In the genomic region with DNA sequence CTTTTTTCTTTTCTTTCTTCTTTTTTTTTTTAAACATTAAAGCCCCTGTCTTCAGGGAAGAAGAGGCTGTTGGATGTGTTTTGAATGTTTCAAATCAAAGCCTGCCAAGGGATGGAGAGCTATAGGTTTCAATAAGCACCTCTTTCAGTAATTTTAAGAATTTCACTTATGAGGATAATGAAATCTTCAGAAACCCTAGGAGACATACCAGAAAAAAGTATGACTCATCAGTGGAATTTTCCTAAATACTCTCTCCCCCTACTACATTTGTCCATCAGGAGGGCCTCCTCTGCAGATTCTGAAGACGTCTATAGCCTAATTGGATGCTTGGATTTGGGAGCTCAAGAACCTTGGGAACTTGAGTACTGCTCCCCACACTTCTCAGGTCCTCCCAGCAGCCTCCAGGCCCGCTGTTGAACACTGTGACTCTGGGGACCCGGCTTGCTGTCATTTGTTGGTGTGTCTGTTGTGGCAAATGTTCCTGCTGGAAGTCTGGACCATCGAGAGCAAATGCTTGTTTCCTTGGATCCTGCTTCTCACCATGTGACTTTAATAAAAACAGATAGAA, we compare ENCODE assay signal across 14 cellular contexts.
DNase-seq lines count a peak whose midpoint lies in the region; TF ChIP-seq lines count a peak whose summit lies in the region.
"Had no signal": no experiment of that assay in that cellular context is flagged by ENCODE, and none has a peak within 500 bp of the region (broad histone marks: within the 10 kb centered on the region; RNA-seq: fewer than 3 reads in every experiment).

No MANE protein-coding gene starts in this region.

- CTCF ChIA-PET in SK-N-SH (lab: Yijun Ruan, JAX) = no interaction called here

- WGBS in GM23248 (ENCODE audit: low coverage in 1 of 2, low lambda C conversion rate in 2 of 2, missing lambda C conversion rate in 2 of 2), 2 experiments = 8 to 11% methylated on average over 4 of the region's 4 CpGs
- WGBS in SK-N-SH (ENCODE audit: low lambda C conversion rate) = 4% methylated on average over 4 of the region's 4 CpGs

- peaks cover 23% of the 10 kb centered on the region for H3K4me1 ChIP-seq in GM23248 (ENCODE audit: insufficient read depth)
- H3K4me1 ChIP-seq in SK-N-SH (ENCODE audit: control insufficient read depth in 1 of 2, insufficient read depth in 2 of 2, low read depth in 1 of 2, low read length in 1 of 2) = peaks cover 0 to 19% of the 10 kb centered on the region in 2 experiments; a peak in 2 of 4 replicates
- H3K4me1 ChIP-seq: prostate gland had no signal

- H3K4me3 ChIP-seq in GM23248 (no peak overlapping the region), SK-N-SH (ENCODE audit: low read depth in 2 of 2, low read length in 1 of 2) (no peak overlapping the region)
- H3K4me3 ChIP-seq: heart right ventricle, prostate gland had no signal

- H3F3A ChIP-seq in GM23248 (ENCODE audit: insufficient read depth) (0 out of 2 replicates have a peak, but pooled peaks cover 8% of the 10 kb centered on the region), SK-N-SH (replicated peaks; ENCODE audit: insufficient read depth) (no peaks in the 10 kb centered on the region)

- H3K27ac ChIP-seq in GM23248 (peak overlapping the region; percentile 22), SK-N-SH (ENCODE audit: low read depth in 2 of 2, low read length in 1 of 2) (peak overlapping the region in 1 of 2 experiments; percentile 6; a peak in 1 of 4 replicates)
- H3K27ac ChIP-seq: heart right ventricle, prostate gland had no signal

- H3K27me3 ChIP-seq in GM23248 (replicated peaks; ENCODE audit: insufficient read depth) (no peaks in the 10 kb centered on the region), SK-N-SH (ENCODE audit: insufficient read depth) (no peaks in the 10 kb centered on the region; the same call in 1 of the 2 replicates)
- H3K27me3 ChIP-seq: heart right ventricle had no signal

- H3K9me3 ChIP-seq in GM23248 (ENCODE audit: low read depth) (no peaks in the 10 kb centered on the region), SK-N-SH (no peaks in the 10 kb centered on the region)
- H3K9me3 ChIP-seq: heart right ventricle, prostate gland had no signal

- H3K9ac ChIP-seq in GM23248 (no peak overlapping the region), SK-N-SH (no peak overlapping the region)

- H3K36me3 ChIP-seq in GM23248 (ENCODE audit: low read depth) (no peaks in the 10 kb centered on the region), SK-N-SH (replicated peaks in 1 of 2; ENCODE audit: control insufficient read depth in 1 of 2, insufficient read depth in 2 of 2, low read length in 1 of 2) (no peaks in the 10 kb centered on the region)
- H3K36me3 ChIP-seq: heart right ventricle, prostate gland had no signal

- POLR2A ChIA-PET in SK-N-SH (lab: Yijun Ruan, JAX) = no interaction called here

- peak; percentile 56 for DNase-seq in GM23248
- DNase-seq in SK-N-SH = no peak
- DNase-seq in inferior parietal cortex (ENCODE audit: extremely low spot score) = peak; percentile 14
- DNase-seq in activated effector memory CD4-positive, alpha-beta T cell treated with Interleukin-2 at 50 U/mL for 16 hours = no peak
- no peak for DNase-seq in NCI-H510A treated with DMSO at 0.1 percent for 48 hours (lab: John Stamatoyannopoulos, UW)
- no peak for DNase-seq in NCI-H2171 (lab: John Stamatoyannopoulos, UW)
- DNase-seq in NCI-H526 treated with DMSO at 0.1 percent for 48 hours (lab: John Stamatoyannopoulos, UW) = no peak
- DNase-seq: activated naive CD8-positive, alpha-beta T cell treated with anti-CD3 and anti-CD28 coated beads for 36 hours; heart right ventricle; left colon; NCI-H1694 treated with DMSO at 0.1 percent for 48 hours; NCI-H69; RPMI8226 had no signal

- no peak for TF ChIP-seq CTCF in SK-N-SH (IDR thresholded peaks at IDR 0.05)

- no peak for TF ChIP-seq RAD21 in SK-N-SH (IDR thresholded peaks at IDR 0.05; ENCODE audit: low read length)

- H3K4me2 ChIP-seq in GM23248 (ENCODE audit: unreplicated experiment) (peak overlapping the region; percentile 52), SK-N-SH (0 out of 2 replicates have a peak overlapping the region, but pooled peaks have one; percentile 24)

- TF ChIP-seq EP300 in SK-N-SH (IDR thresholded peaks at IDR 0.05; ENCODE audit: borderline replicate concordance in 1 of 2, low read depth in 1 of 2, low read length in 1 of 2) = no peak

- in situ Hi-C loops in GM23248 (cut with MboI) = no loop called here

- H3K79me2 ChIP-seq in GM23248 (ENCODE audit: insufficient read depth) (no peaks in the 10 kb centered on the region), SK-N-SH (ENCODE audit: insufficient read depth) (no peaks in the 10 kb centered on the region)

- H4K20me1 ChIP-seq in GM23248 (ENCODE audit: insufficient read depth) (no peaks in the 10 kb centered on the region), SK-N-SH (ENCODE audit: insufficient read depth) (no peaks in the 10 kb centered on the region)

- H2AFZ ChIP-seq in GM23248 (peak overlapping the region; percentile 75), SK-N-SH (ENCODE audit: low read depth) (0 out of 2 replicates have a peak overlapping the region, but pooled peaks have one; percentile 78)

- H3K9me2 ChIP-seq in GM23248 (ENCODE audit: insufficient read depth) (no peaks in the 10 kb centered on the region), SK-N-SH (no peaks in the 10 kb centered on the region)

TF ChIP-seq in SK-N-SH, 30 proteins besides CTCF, POLR2A, EP300 and RAD21:
- TF ChIP-seq, protein P1, sequence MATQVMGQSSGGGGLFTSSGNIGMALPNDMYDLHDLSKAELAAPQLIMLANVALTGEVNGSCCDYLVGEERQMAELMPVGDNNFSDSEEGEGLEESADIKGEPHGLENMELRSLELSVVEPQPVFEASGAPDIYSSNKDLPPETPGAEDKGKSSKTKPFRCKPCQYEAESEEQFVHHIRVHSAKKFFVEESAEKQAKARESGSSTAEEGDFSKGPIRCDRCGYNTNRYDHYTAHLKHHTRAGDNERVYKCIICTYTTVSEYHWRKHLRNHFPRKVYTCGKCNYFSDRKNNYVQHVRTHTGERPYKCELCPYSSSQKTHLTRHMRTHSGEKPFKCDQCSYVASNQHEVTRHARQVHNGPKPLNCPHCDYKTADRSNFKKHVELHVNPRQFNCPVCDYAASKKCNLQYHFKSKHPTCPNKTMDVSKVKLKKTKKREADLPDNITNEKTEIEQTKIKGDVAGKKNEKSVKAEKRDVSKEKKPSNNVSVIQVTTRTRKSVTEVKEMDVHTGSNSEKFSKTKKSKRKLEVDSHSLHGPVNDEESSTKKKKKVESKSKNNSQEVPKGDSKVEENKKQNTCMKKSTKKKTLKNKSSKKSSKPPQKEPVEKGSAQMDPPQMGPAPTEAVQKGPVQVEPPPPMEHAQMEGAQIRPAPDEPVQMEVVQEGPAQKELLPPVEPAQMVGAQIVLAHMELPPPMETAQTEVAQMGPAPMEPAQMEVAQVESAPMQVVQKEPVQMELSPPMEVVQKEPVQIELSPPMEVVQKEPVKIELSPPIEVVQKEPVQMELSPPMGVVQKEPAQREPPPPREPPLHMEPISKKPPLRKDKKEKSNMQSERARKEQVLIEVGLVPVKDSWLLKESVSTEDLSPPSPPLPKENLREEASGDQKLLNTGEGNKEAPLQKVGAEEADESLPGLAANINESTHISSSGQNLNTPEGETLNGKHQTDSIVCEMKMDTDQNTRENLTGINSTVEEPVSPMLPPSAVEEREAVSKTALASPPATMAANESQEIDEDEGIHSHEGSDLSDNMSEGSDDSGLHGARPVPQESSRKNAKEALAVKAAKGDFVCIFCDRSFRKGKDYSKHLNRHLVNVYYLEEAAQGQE (IDR thresholded peaks at IDR 0.05; ENCODE audit: low read depth, low read length) = no peak
- TF ChIP-seq TEAD4 (IDR thresholded peaks at IDR 0.05; ENCODE audit: borderline replicate concordance, insufficient read depth) (0 out of 2 replicates have a peak, but pooled peaks have one; percentile 25), GABPA (IDR thresholded peaks at IDR 0.05; ENCODE audit: low read depth) (no peak), FOSL2 (IDR thresholded peaks at IDR 0.05; ENCODE audit: borderline replicate concordance, low read depth) (peak; percentile 38; the same call in 1 of the 2 replicates), JUND (IDR thresholded peaks at IDR 0.05) (peak; percentile 33)
TF ChIP-seq in SK-N-SH: peak in this region for 3.

Comparison
In these comparisons a context has a peak if more than half of its experiments do, and no peak if none do; other contexts are left out.
1. DNase-seq: peak in GM23248 (single experiment) and inferior parietal cortex (single experiment); none in SK-N-SH (single experiment), activated effector memory CD4-positive, alpha-beta T cell treated with Interleukin-2 at 50 U/mL for 16 hours (single experiment), NCI-H510A treated with DMSO at 0.1 percent for 48 hours (single experiment), NCI-H2171 (single experiment) and NCI-H526 treated with DMSO at 0.1 percent for 48 hours (single experiment).